In the genomic region with DNA sequence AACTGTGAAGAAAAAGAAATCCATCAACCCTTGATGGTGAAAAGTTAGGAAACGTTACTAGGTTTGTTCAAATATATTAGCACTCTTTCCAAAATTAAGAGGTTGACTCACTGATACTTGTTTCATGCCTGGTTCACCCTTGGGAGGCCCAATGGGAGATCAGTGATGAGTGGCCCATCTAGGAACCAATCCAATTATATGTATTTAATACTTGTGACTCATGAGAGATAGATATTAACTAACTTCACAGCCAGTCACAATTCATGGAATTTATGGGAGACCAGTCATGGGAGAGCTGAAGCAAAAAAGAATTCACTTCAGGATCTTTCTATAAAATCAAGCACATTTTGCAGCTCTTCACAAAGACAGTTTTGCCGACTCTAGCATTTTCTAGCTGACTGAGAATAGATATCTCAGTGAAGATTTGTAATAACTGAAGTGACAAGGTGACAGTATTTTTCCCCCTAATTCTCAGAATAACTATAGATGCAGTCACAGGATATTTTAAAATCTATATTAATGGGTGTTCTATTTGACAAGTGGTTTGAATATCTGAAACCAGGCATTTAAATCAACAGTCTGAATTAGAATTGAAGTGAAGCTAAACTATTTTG, we compare ENCODE assay signal across 14 cellular contexts.
DNase-seq lines count a peak whose midpoint lies in the region; ATAC-seq, FAIRE-seq and TF ChIP-seq lines count a peak whose summit lies in the region.
"Had no signal": no experiment of that assay in that cellular context is flagged by ENCODE, and none has a peak within 500 bp of the region (broad histone marks: within the 10 kb centered on the region; RNA-seq: fewer than 3 reads in every experiment).

No MANE protein-coding gene starts in this region.

- in situ Hi-C loops in GM12878 (cut with MboI): no loop called here
- in situ Hi-C loops in HAP-1 (cut with MboI; ENCODE audit: low sequenced_read_pairs): no loop called here

- no peak overlapping the region for H3K9ac ChIP-seq in GM12878 (ENCODE audit: control insufficient read depth, insufficient read depth, low read length)

- H3K9me2 ChIP-seq in PC-9 (ENCODE audit: insufficient read depth): no peaks in the 10 kb centered on the region

- no peak overlapping the region for H3K4me3 ChIP-seq in GM12878
- H3K4me3 ChIP-seq in left lung: no peak overlapping the region
- no peak overlapping the region for H3K4me3 ChIP-seq in HAP-1
- H3K4me3 ChIP-seq in PC-9: no peak overlapping the region
- H3K4me3 ChIP-seq in sigmoid colon: no peak overlapping the region
- H3K4me3 ChIP-seq in lower leg skin (ENCODE audit: low read depth, poor library complexity, severe bottlenecking): no peak overlapping the region
- H3K4me3 ChIP-seq: cardiac muscle cell had no signal

- RAD21 ChIA-PET in GM12878 (lab: Charles Lee; ENCODE audit: unreplicated experiment): interaction anchor here (0.8 to 5.3 kb wide), 11 partner anchors 8 to 345 kb away, joined by 3 to 43 read pairs (median 6); no protein-coding TSS in a partner anchor

- BruUV-seq in GM12878 (replicated peaks; lab: Mats Ljungman, UMichigan): no TSS peak
- BruUV-seq in PC-9 (replicated peaks; lab: Mats Ljungman, UMichigan): no TSS peak

- TF ChIP-seq CTCF in GM12878 (IDR thresholded peaks at IDR 0.05 in 2 of 3, conservative IDR thresholded peaks at IDR 0.05 in 1 of 3; ENCODE audit: control insufficient read depth in 2 of 3, extremely low read depth in 1 of 3, insufficient read depth in 1 of 3, low read depth in 3 of 3, low read length in 3 of 3) (no peak), left lung (IDR thresholded peaks at IDR 0.05) (no peak), PC-9 (conservative IDR thresholded peaks at IDR 0.05) (no peak), sigmoid colon (IDR thresholded peaks at IDR 0.05) (no peak), lower leg skin (IDR thresholded peaks at IDR 0.05) (no peak)

- no peak overlapping the region; the same call in 1 of the 2 replicates for H2AFZ ChIP-seq in GM12878 (ENCODE audit: control insufficient read depth, low read depth, low read length)
- no peak overlapping the region for H2AFZ ChIP-seq in PC-9

- FAIRE-seq in GM12878 (lab: Jason Lieb, UNC): no peak

- H3F3A ChIP-seq in PC-9 (ENCODE audit: insufficient read depth, low read depth): no peaks in the 10 kb centered on the region

- TF ChIP-seq POLR2A in GM12878 (IDR thresholded peaks at IDR 0.05; ENCODE audit: low read depth, low read length) (no peak), sigmoid colon (IDR thresholded peaks at IDR 0.05) (no peak), lower leg skin (IDR thresholded peaks at IDR 0.05) (no peak)

- POLR2A ChIA-PET in GM12878 (lab: Charles Lee) (interaction anchor here (0.9 to 4.6 kb wide), 3 partner anchors 11 to 15 kb away, joined by 3 to 38 read pairs (median 27); no protein-coding TSS in a partner anchor), PC-9 (lab: Charles Lee; ENCODE audit: unreplicated experiment) (interaction anchor here (0.6 kb wide), 1 partner anchor 447 kb away, joined by 3 read pairs; no protein-coding TSS in a partner anchor)

- DNase-seq in AG20443 (ENCODE audit: low spot score): peak; percentile 57
- peak; percentile 5 for DNase-seq in HK-2 (ENCODE audit: unreplicated experiment)
- DNase-seq in GM12878 (ENCODE audit: low read depth, low spot score): no peak
- no peak for DNase-seq in left lung
- no peak for DNase-seq in HAP-1 (ENCODE audit: low spot score in 2 of 2)
- DNase-seq in PC-9: no peak
- DNase-seq in sigmoid colon: no peak
- DNase-seq in lower leg skin (ENCODE audit: low spot score in 2 of 2): no peak
- DNase-seq: activated B cell treated with CpG ODN at 0.5 μM for 24 hours, Caco-2, immature natural killer cell, NCI-H69, right cardiac atrium had no signal

- intact Hi-C loops in GM12878 (cut with micrococcal nuclease; ENCODE audit: unreplicated experiment) (no loop called here), left lung (cut with DNase I) (no loop called here), PC-9 (cut with micrococcal nuclease; ENCODE audit: unreplicated experiment) (no loop called here), sigmoid colon (cut with DNase I) (no loop called here), lower leg skin (cut with DNase I; ENCODE audit: low total_unique reads) (no loop called here)

- H3K27ac ChIP-seq in GM12878 (ENCODE audit: control insufficient read depth, insufficient read depth) (no peak overlapping the region), left lung (no peak overlapping the region), PC-9 (no peak overlapping the region), sigmoid colon (no peak overlapping the region)
- H3K27ac ChIP-seq: cardiac muscle cell had no signal

- H3K9me3 ChIP-seq in GM12878 (replicated peaks; ENCODE audit: control insufficient read depth, insufficient read depth, low read length) (no peaks in the 10 kb centered on the region), left lung (no peaks in the 10 kb centered on the region), HAP-1 (no peaks in the 10 kb centered on the region), PC-9 (ENCODE audit: insufficient read depth, low read depth) (no peaks in the 10 kb centered on the region), sigmoid colon (no peaks in the 10 kb centered on the region)
- H3K9me3 ChIP-seq: Caco-2 had no signal

- no peak overlapping the region for H3K4me2 ChIP-seq in GM12878 (ENCODE audit: control insufficient read depth, insufficient read depth)
- no peak overlapping the region for H3K4me2 ChIP-seq in PC-9

- CTCF ChIA-PET in GM12878 (lab: Yijun Ruan, JAX) (interaction anchor here (0.7 to 11.6 kb wide), 12 partner anchors 8 to 298 kb away, joined by 3 to 74 read pairs (median 8); no protein-coding TSS in a partner anchor), PC-9 (lab: Charles Lee) (interaction anchor here (0.6 kb wide), 1 partner anchor 336 kb away, joined by 3 read pairs; no protein-coding TSS in a partner anchor)

- no peaks in the 10 kb centered on the region for H3K27me3 ChIP-seq in GM12878 (replicated peaks in 1 of 2; ENCODE audit: control insufficient read depth in 2 of 2, insufficient read depth in 2 of 2, low read length in 1 of 2)
- no peaks in the 10 kb centered on the region for H3K27me3 ChIP-seq in left lung
- peaks cover 13% of the 10 kb centered on the region for H3K27me3 ChIP-seq in HAP-1 (ENCODE audit: low read depth)
- no peaks in the 10 kb centered on the region for H3K27me3 ChIP-seq in PC-9 (ENCODE audit: insufficient read depth, low read depth)
- H3K27me3 ChIP-seq in sigmoid colon: no peaks in the 10 kb centered on the region
- H3K27me3 ChIP-seq: cardiac muscle cell had no signal

- SMC1A ChIA-PET in GM12878 (lab: Charles Lee; ENCODE audit: uncharacterized antibody, unreplicated experiment): interaction anchor here (1.0 to 11.3 kb wide), 12 partner anchors 10 to 297 kb away, joined by 3 to 139 read pairs (median 4); no protein-coding TSS in a partner anchor

- TF ChIP-seq EP300 in GM12878 (IDR thresholded peaks at IDR 0.05; ENCODE audit: borderline replicate concordance in 1 of 2, control insufficient read depth in 1 of 2, low read depth in 2 of 2, low read length in 2 of 2) (no peak), sigmoid colon (IDR thresholded peaks at IDR 0.05) (no peak)

- H3K36me3 ChIP-seq in GM12878 (ENCODE audit: control insufficient read depth in 2 of 2, insufficient read depth in 2 of 2, low read length in 1 of 2) (no peaks in the 10 kb centered on the region), left lung (no peaks in the 10 kb centered on the region), HAP-1 (replicated peaks) (no peaks in the 10 kb centered on the region), PC-9 (ENCODE audit: low read depth) (no peaks in the 10 kb centered on the region), sigmoid colon (no peaks in the 10 kb centered on the region)
- H3K36me3 ChIP-seq: cardiac muscle cell had no signal

- 38% methylated on average over 2 of the region's 2 CpGs for WGBS in GM12878 (ENCODE audit: insufficient coverage, insufficient replicate concordance, low lambda C conversion rate, missing lambda C conversion rate)
- 83 to 85% methylated on average over 2 of the region's 2 CpGs for WGBS in sigmoid colon, 2 donors
- WGBS in lower leg skin, 2 donors: 59 to 69% methylated on average over 2 of the region's 2 CpGs

- TF ChIP-seq RAD21 in GM12878 (IDR thresholded peaks at IDR 0.05; ENCODE audit: insufficient read depth, low read depth, low read length): no peak

- H3K4me1 ChIP-seq in GM12878 (ENCODE audit: control insufficient read depth, insufficient read depth, low read length) (no peaks in the 10 kb centered on the region), left lung (peaks cover 8 to 11% of the 10 kb centered on the region in 2 donors), HAP-1 (no peaks in the 10 kb centered on the region), PC-9 (replicated peaks; ENCODE audit: insufficient read depth) (no peaks in the 10 kb centered on the region), sigmoid colon (peaks cover 0 to 18% (median 7%) of the 10 kb centered on the region in 4 donors)
- H3K4me1 ChIP-seq: Caco-2 had no signal

- ATAC-seq in GM12878 (no peak), left lung (peak; percentile 13)
- ATAC-seq: right cardiac atrium had no signal

- H4K20me1 ChIP-seq in GM12878 (ENCODE audit: control insufficient read depth, insufficient read depth) (no peaks in the 10 kb centered on the region), PC-9 (ENCODE audit: insufficient read depth) (no peaks in the 10 kb centered on the region)

- H3K79me2 ChIP-seq in GM12878 (ENCODE audit: control insufficient read depth, insufficient read depth, low read length) (no peaks in the 10 kb centered on the region), PC-9 (ENCODE audit: low read depth) (no peaks in the 10 kb centered on the region)

TF ChIP-seq in GM12878, 131 proteins besides CTCF, POLR2A, EP300 and RAD21 (continues in another document):
- no peak for TF ChIP-seq ASH2L (IDR thresholded peaks at IDR 0.05; ENCODE audit: borderline replicate concordance, low read depth)
- 0 out of 2 replicates have a peak, but pooled peaks have one; percentile 28 for TF ChIP-seq ZBED1 (IDR thresholded peaks at IDR 0.05; ENCODE audit: borderline replicate concordance)
- peak; percentile 51 for TF ChIP-seq JUNB (IDR thresholded peaks at IDR 0.05)
- no peak for TF ChIP-seq TBL1XR1 (IDR thresholded peaks at IDR 0.05; ENCODE audit: low read depth, low read length)
- TF ChIP-seq ATF7 (IDR thresholded peaks at IDR 0.05; ENCODE audit: low read depth): 0 out of 2 replicates have a peak, but pooled peaks have one; percentile 38

Comparison
In these comparisons a context has a peak if more than half of its experiments do, and no peak if none do; other contexts are left out.
1. DNase-seq: peak in AG20443 (single experiment) and HK-2 (single experiment); none in GM12878 (single experiment), left lung (0 of 2), HAP-1 (0 of 2), PC-9 (0 of 2), sigmoid colon (single experiment) and lower leg skin (0 of 2).